9 cellular contexts compared by ENCODE assay signal in genomic region chr12:75812341-75813018, GRCh38.
DNase-seq lines count a peak whose midpoint lies in the region; ATAC-seq and TF ChIP-seq lines count a peak whose summit lies in the region.
"Had no signal": no experiment of that assay in that cellular context is flagged by ENCODE, and none has a peak within 500 bp of the region (broad histone marks: within the 10 kb centered on the region; RNA-seq: fewer than 3 reads in every experiment).

No MANE protein-coding gene starts in this region.

- DNase-seq in DMS153 treated with DMSO at 0.1 percent for 48 hours (lab: John Stamatoyannopoulos, UW; ENCODE audit: unreplicated experiment) (peak; percentile 6), HFFc6 (peak; percentile 45), RPMI7951 (ENCODE audit: low read depth) (peak; percentile 88), left kidney (ENCODE audit: low read depth, low spot score) (peak; percentile 75), endothelial cell (ENCODE audit: low spot score) (no peak)
- DNase-seq: cerebellar nuclear complex had no signal

- H3K27ac Mint-ChIP-seq in HFFc6 (peak overlapping the region; percentile 79), endothelial cell (ENCODE audit: unreplicated experiment) (no peak overlapping the region)

- H3K27me3 Mint-ChIP-seq in HFFc6 (ENCODE audit: insufficient read depth) (no peaks in the 10 kb centered on the region; the same call in none of the 2 replicates), endothelial cell (ENCODE audit: unreplicated experiment) (no peaks in the 10 kb centered on the region)

- peaks cover 4% of the 10 kb centered on the region; the same call in 1 of the 2 replicates for H3K9me3 Mint-ChIP-seq in HFFc6
- H3K9me3 Mint-ChIP-seq in endothelial cell (ENCODE audit: unreplicated experiment) = no peaks in the 10 kb centered on the region

- TF ChIP-seq CTCF in HFFc6 (IDR thresholded peaks at IDR 0.05) = no peak
- TF ChIP-seq CTCF in endothelial cell (IDR thresholded peaks at IDR 0.05; ENCODE audit: unreplicated experiment) = no peak

- H3K4me1 Mint-ChIP-seq in HFFc6 (ENCODE audit: low read depth) = peaks cover 62% of the 10 kb centered on the region
- peaks cover 8% of the 10 kb centered on the region for H3K4me1 Mint-ChIP-seq in endothelial cell (ENCODE audit: unreplicated experiment)

- H3K36me3 Mint-ChIP-seq in HFFc6 (ENCODE audit: low read depth) (0 out of 2 replicates have a peak, but pooled peaks cover 3% of the 10 kb centered on the region), endothelial cell (ENCODE audit: low read depth, unreplicated experiment) (no peaks in the 10 kb centered on the region)

- no peak for ATAC-seq in HG03175 (IDR thresholded peaks at IDR 0.05; ENCODE audit: unreplicated experiment)
- ATAC-seq in GM18867 (IDR thresholded peaks at IDR 0.05; ENCODE audit: unreplicated experiment) = no peak
- no peak for ATAC-seq in HG03039 (IDR thresholded peaks at IDR 0.05; ENCODE audit: unreplicated experiment)

- peak overlapping the region; percentile 76 for H3K4me3 Mint-ChIP-seq in HFFc6
- H3K4me3 Mint-ChIP-seq in endothelial cell (ENCODE audit: unreplicated experiment) = no peak overlapping the region
